Comparison of ENCODE assay signal across 15 cellular contexts in genomic region chr3:127889976-127890650, GRCh38. TPM values are rescaled to one million over a fixed set of nuclear protein-coding genes. Genes with fewer than 3 reads are reported as not detected.
A peak's percentile ranks its signal among the peaks of the same experiment; 100 is the strongest.
DNase-seq lines count a peak whose midpoint lies in the region; ATAC-seq and TF ChIP-seq lines count a peak whose summit lies in the region.
"Had no signal": no experiment of that assay in that cellular context is flagged by ENCODE, and none has a peak within 500 bp of the region (broad histone marks: within the 10 kb centered on the region; RNA-seq: fewer than 3 reads in every experiment).

No MANE protein-coding gene starts in this region.

- H3K4me3 ChIP-seq in fibroblast of pulmonary artery (replicated peaks; ENCODE audit: low read depth, low read length) = no peak overlapping the region
- H3K4me3 ChIP-seq: heart left ventricle had no signal

- peak; percentile 59 to 83 for ATAC-seq in activated naive CD4-positive, alpha-beta T cell treated with anti-CD3 and anti-CD28 coated beads, Interleukin-2, amount 50 U/mL, for 72 hours
- ATAC-seq in HG02759 (IDR thresholded peaks at IDR 0.05; ENCODE audit: unreplicated experiment) = no peak

- peaks cover 15 to 23% of the 10 kb centered on the region in 2 donors for H3K9me3 Mint-ChIP-seq in activated naive CD4-positive, alpha-beta T cell treated with anti-CD3 and anti-CD28 coated beads, Interleukin-2, amount 50 U/mL, for 72 hours
- H3K9me3 Mint-ChIP-seq in activated naive CD4-positive, alpha-beta T cell treated with anti-CD3 and anti-CD28 coated beads for 36 hours = peaks cover 21% of the 10 kb centered on the region
- peaks cover 19% of the 10 kb centered on the region for H3K9me3 Mint-ChIP-seq in activated naive CD8-positive, alpha-beta T cell treated with anti-CD3 and anti-CD28 coated beads for 36 hours
- peaks cover 5% of the 10 kb centered on the region for H3K9me3 Mint-ChIP-seq in type B pancreatic cell

- H3K36me3 Mint-ChIP-seq in activated naive CD4-positive, alpha-beta T cell treated with anti-CD3 and anti-CD28 coated beads, Interleukin-2, amount 50 U/mL, for 72 hours = peaks cover 21 to 25% of the 10 kb centered on the region in 2 donors
- H3K36me3 Mint-ChIP-seq in activated naive CD4-positive, alpha-beta T cell treated with anti-CD3 and anti-CD28 coated beads for 36 hours (ENCODE audit: low read depth) = peaks cover 4% of the 10 kb centered on the region
- H3K36me3 Mint-ChIP-seq in activated naive CD8-positive, alpha-beta T cell treated with anti-CD3 and anti-CD28 coated beads for 36 hours = peaks cover 11% of the 10 kb centered on the region
- no peaks in the 10 kb centered on the region for H3K36me3 Mint-ChIP-seq in type B pancreatic cell

- peak overlapping the region in 1 of 2 donors; percentile 85 for H3K27ac Mint-ChIP-seq in activated naive CD4-positive, alpha-beta T cell treated with anti-CD3 and anti-CD28 coated beads, Interleukin-2, amount 50 U/mL, for 72 hours
- H3K27ac Mint-ChIP-seq in activated naive CD4-positive, alpha-beta T cell treated with anti-CD3 and anti-CD28 coated beads for 36 hours = no peak overlapping the region
- peak overlapping the region; percentile 0 for H3K27ac Mint-ChIP-seq in activated naive CD8-positive, alpha-beta T cell treated with anti-CD3 and anti-CD28 coated beads for 36 hours
- peak overlapping the region; percentile 65 for H3K27ac Mint-ChIP-seq in type B pancreatic cell
- H3K27ac Mint-ChIP-seq: dendritic cell treated with granulocyte-macrophage colony-stimulating factor and Interleukin-4, amounts not matched to agents 40 ng/mL and 50 ng/mL, for 4 days had no signal

- H3K4me3 Mint-ChIP-seq in activated naive CD4-positive, alpha-beta T cell treated with anti-CD3 and anti-CD28 coated beads for 36 hours = no peak overlapping the region
- no peak overlapping the region for H3K4me3 Mint-ChIP-seq in activated naive CD8-positive, alpha-beta T cell treated with anti-CD3 and anti-CD28 coated beads for 36 hours
- H3K4me3 Mint-ChIP-seq in type B pancreatic cell = peak overlapping the region; percentile 3
- H3K4me3 Mint-ChIP-seq: dendritic cell treated with granulocyte-macrophage colony-stimulating factor and Interleukin-4, amounts not matched to agents 40 ng/mL and 50 ng/mL, for 4 days had no signal

- TF ChIP-seq CTCF in fibroblast of pulmonary artery (IDR thresholded peaks at IDR 0.05; ENCODE audit: low read length, missing control alignments) (no peak), type B pancreatic cell (conservative IDR thresholded peaks at IDR 0.05) (peak; percentile 29)

- peaks cover 6% of the 10 kb centered on the region for H3K4me1 Mint-ChIP-seq in activated naive CD4-positive, alpha-beta T cell treated with anti-CD3 and anti-CD28 coated beads for 36 hours (ENCODE audit: low read depth)
- peaks cover 6% of the 10 kb centered on the region for H3K4me1 Mint-ChIP-seq in activated naive CD8-positive, alpha-beta T cell treated with anti-CD3 and anti-CD28 coated beads for 36 hours
- H3K4me1 Mint-ChIP-seq in type B pancreatic cell (ENCODE audit: unreplicated experiment) = peaks cover 11% of the 10 kb centered on the region

- no peak for DNase-seq in activated naive CD4-positive, alpha-beta T cell treated with anti-CD3 and anti-CD28 coated beads, Interleukin-2, amount 50 U/mL, for 72 hours (ENCODE audit: low spot score in 2 of 2)
- DNase-seq in activated naive CD4-positive, alpha-beta T cell treated with anti-CD3 and anti-CD28 coated beads for 36 hours = no peak
- DNase-seq in activated naive CD8-positive, alpha-beta T cell treated with anti-CD3 and anti-CD28 coated beads for 36 hours = no peak
- DNase-seq in fibroblast of pulmonary artery (ENCODE audit: low read depth) = peak; percentile 14
- DNase-seq in type B pancreatic cell (ENCODE audit: extremely low spot score, unreplicated experiment) = no peak
- no peak for DNase-seq in NCI-H1105 (lab: John Stamatoyannopoulos, UW)
- DNase-seq in NCI-H2107 treated with DMSO at 0.1 percent for 48 hours (lab: John Stamatoyannopoulos, UW; ENCODE audit: unreplicated experiment) = no peak
- DNase-seq: activated CD8-positive, alpha-beta memory T cell treated with anti-CD3 and anti-CD28 coated beads, Interleukin-2, amount 50 U/mL, for 48 hours; heart left ventricle; NCI-H2107 had no signal

- intact Hi-C loops in activated naive CD4-positive, alpha-beta T cell treated with anti-CD3 and anti-CD28 coated beads for 36 hours (cut with micrococcal nuclease) = no loop called here

- CTCF ChIA-PET in activated naive CD4-positive, alpha-beta T cell treated with anti-CD3 and anti-CD28 coated beads for 36 hours (lab: Charles Lee) = no interaction called here

- peaks cover 6% of the 10 kb centered on the region for H3K27me3 Mint-ChIP-seq in activated naive CD4-positive, alpha-beta T cell treated with anti-CD3 and anti-CD28 coated beads for 36 hours (ENCODE audit: low read depth)
- H3K27me3 Mint-ChIP-seq in activated naive CD8-positive, alpha-beta T cell treated with anti-CD3 and anti-CD28 coated beads for 36 hours = peaks cover 4% of the 10 kb centered on the region
- H3K27me3 Mint-ChIP-seq in type B pancreatic cell = peaks cover 7% of the 10 kb centered on the region

RNA-seq across cellular contexts. Expression of gene KBTBD12, which starts 24.9 kb away (rescaled TPM):
- total RNA-seq in activated naive CD4-positive, alpha-beta T cell treated with anti-CD3 and anti-CD28 coated beads, Interleukin-2, amount 50 U/mL, for 72 hours = not detected
- total RNA-seq in activated naive CD4-positive, alpha-beta T cell treated with anti-CD3 and anti-CD28 coated beads for 36 hours = not detected
- total RNA-seq in activated naive CD8-positive, alpha-beta T cell treated with anti-CD3 and anti-CD28 coated beads for 36 hours = not detected
- 0.50 TPM in 1 of 2 replicates, not detected in the other for total RNA-seq in type B pancreatic cell (ENCODE audit: low replicate concordance)
- total RNA-seq: G401, OCI-LY7, pulmonary artery endothelial cell had no signal
